1 cellular context compared by ENCODE assay signal in genomic region chr19:29690842-29691241, GRCh38.
A peak's percentile ranks its signal among the peaks of the same experiment; 100 is the strongest.
TF ChIP-seq lines count a peak whose summit lies in the region.

No MANE protein-coding gene starts in this region.

TF ChIP-seq in GM12878, 131 proteins besides CTCF, POLR2A, EP300 and RAD21 (continued from another document):
- no peak for TF ChIP-seq HDGF (IDR thresholded peaks at IDR 0.05)
- no peak for TF ChIP-seq BCL11A (IDR thresholded peaks at IDR 0.05; ENCODE audit: low read depth, low read length)
- TF ChIP-seq SMC3 (IDR thresholded peaks at IDR 0.05; ENCODE audit: borderline replicate concordance, low read length): peak; percentile 68
- no peak for TF ChIP-seq ZBTB4 (CRISPR knock-in tag; IDR thresholded peaks at IDR 0.05)
- 0 out of 2 replicates have a peak, but pooled peaks have one; percentile 9 for TF ChIP-seq IRF4 (IDR thresholded peaks at IDR 0.05; ENCODE audit: low read depth, low read length)
- TF ChIP-seq KLF5 (IDR thresholded peaks at IDR 0.05; ENCODE audit: partially characterized antibody): peak; percentile 15
- peak; percentile 29; the same call in 1 of the 2 replicates for TF ChIP-seq IKZF1 (conservative IDR thresholded peaks at IDR 0.05)
- TF ChIP-seq SREBF2 (IDR thresholded peaks at IDR 0.05; ENCODE audit: low read length): no peak
- TF ChIP-seq CBX5 (IDR thresholded peaks at IDR 0.05; ENCODE audit: low read depth): peak; percentile 90
- peak; percentile 91; the same call in 1 of the 2 replicates for TF ChIP-seq BACH1 (IDR thresholded peaks at IDR 0.05; ENCODE audit: borderline replicate concordance)
- TF ChIP-seq RCOR1 (conservative IDR thresholded peaks at IDR 0.05; ENCODE audit: low read depth, low read length): no peak
